ENCODE assay signal across 3 cellular contexts in genomic region chr5:34511915-34512314, GRCh38.
TF ChIP-seq lines count a peak whose summit lies in the region.

No MANE protein-coding gene starts in this region.

TF ChIP-seq in IMR-90, 13 proteins besides CTCF, POLR2A, EP300 and RAD21:
- TF ChIP-seq CEBPB (IDR thresholded peaks at IDR 0.05; ENCODE audit: low read depth, low read length) (no peak), BHLHE40 (IDR thresholded peaks at IDR 0.05; ENCODE audit: low read depth, low read length) (no peak), FOS (IDR thresholded peaks at IDR 0.05; ENCODE audit: low read depth, low read length) (no peak), NFE2L2 (IDR thresholded peaks at IDR 0.05; ENCODE audit: low read depth, low read length) (no peak), RCOR1 (IDR thresholded peaks at IDR 0.05; ENCODE audit: insufficient replicate concordance, low read length) (no peak), SMC3 (IDR thresholded peaks at IDR 0.05; ENCODE audit: low read depth, low read length) (no peak), MAZ (IDR thresholded peaks at IDR 0.05; ENCODE audit: borderline replicate concordance, low read depth, low read length) (no peak), CHD1 (IDR thresholded peaks at IDR 0.05; ENCODE audit: low read depth, low read length) (no peak), MXI1 (IDR thresholded peaks at IDR 0.05; ENCODE audit: borderline replicate concordance, low read depth, low read length) (no peak), MAFK (IDR thresholded peaks at IDR 0.05; ENCODE audit: low read depth, low read length) (no peak), RFX5 (IDR thresholded peaks at IDR 0.05; ENCODE audit: low read depth, low read length) (no peak)
- TF ChIP-seq, protein P1, sequence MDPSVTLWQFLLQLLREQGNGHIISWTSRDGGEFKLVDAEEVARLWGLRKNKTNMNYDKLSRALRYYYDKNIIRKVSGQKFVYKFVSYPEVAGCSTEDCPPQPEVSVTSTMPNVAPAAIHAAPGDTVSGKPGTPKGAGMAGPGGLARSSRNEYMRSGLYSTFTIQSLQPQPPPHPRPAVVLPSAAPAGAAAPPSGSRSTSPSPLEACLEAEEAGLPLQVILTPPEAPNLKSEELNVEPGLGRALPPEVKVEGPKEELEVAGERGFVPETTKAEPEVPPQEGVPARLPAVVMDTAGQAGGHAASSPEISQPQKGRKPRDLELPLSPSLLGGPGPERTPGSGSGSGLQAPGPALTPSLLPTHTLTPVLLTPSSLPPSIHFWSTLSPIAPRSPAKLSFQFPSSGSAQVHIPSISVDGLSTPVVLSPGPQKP (IDR thresholded peaks at IDR 0.05; ENCODE audit: borderline replicate concordance, low read depth, low read length), result no peak
- TF ChIP-seq, protein P2, sequence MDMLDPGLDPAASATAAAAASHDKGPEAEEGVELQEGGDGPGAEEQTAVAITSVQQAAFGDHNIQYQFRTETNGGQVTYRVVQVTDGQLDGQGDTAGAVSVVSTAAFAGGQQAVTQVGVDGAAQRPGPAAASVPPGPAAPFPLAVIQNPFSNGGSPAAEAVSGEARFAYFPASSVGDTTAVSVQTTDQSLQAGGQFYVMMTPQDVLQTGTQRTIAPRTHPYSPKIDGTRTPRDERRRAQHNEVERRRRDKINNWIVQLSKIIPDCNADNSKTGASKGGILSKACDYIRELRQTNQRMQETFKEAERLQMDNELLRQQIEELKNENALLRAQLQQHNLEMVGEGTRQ (IDR thresholded peaks at IDR 0.05; ENCODE audit: low read depth, low read length), result no peak

TF ChIP-seq in endothelial cell of umbilical vein, 7 proteins besides CTCF, POLR2A, EP300 and RAD21:
- TF ChIP-seq MYC (IDR thresholded peaks at IDR 0.05; ENCODE audit: low read depth, low read length), result no peak
- TF ChIP-seq GATA2 (IDR thresholded peaks at IDR 0.05; ENCODE audit: insufficient read depth, insufficient read length, low read depth, low read length), result no peak
- no peak for TF ChIP-seq MAX (IDR thresholded peaks at IDR 0.05; ENCODE audit: insufficient read depth, insufficient read length)
- no peak for TF ChIP-seq FOS (IDR thresholded peaks at IDR 0.05; ENCODE audit: borderline replicate concordance, insufficient read depth, low read length)
- TF ChIP-seq JUN (IDR thresholded peaks at IDR 0.05; ENCODE audit: borderline replicate concordance, insufficient read depth, insufficient read length, low read depth), result no peak
- no peak for TF ChIP-seq EZH2 (IDR thresholded peaks at IDR 0.05; ENCODE audit: borderline replicate concordance, low read depth, low read length, severe bottlenecking)
- TF ChIP-seq POLR2AphosphoS5 (IDR thresholded peaks at IDR 0.05; ENCODE audit: insufficient read depth, low read depth, low read length), result no peak

TF ChIP-seq in HepG2, 621 proteins besides CTCF, POLR2A, EP300 and RAD21:
- no peak for TF ChIP-seq ZNF3 (CRISPR knock-in tag; IDR thresholded peaks at IDR 0.05)
- TF ChIP-seq ZNF318 (CRISPR knock-in tag; IDR thresholded peaks at IDR 0.05), result no peak
- TF ChIP-seq HOXA9 (CRISPR knock-in tag; IDR thresholded peaks at IDR 0.05; ENCODE audit: borderline replicate concordance), result no peak
- no peak for TF ChIP-seq ZNF580 (CRISPR knock-in tag; IDR thresholded peaks at IDR 0.05; ENCODE audit: borderline replicate concordance, low read depth)
- TF ChIP-seq, protein P3, sequence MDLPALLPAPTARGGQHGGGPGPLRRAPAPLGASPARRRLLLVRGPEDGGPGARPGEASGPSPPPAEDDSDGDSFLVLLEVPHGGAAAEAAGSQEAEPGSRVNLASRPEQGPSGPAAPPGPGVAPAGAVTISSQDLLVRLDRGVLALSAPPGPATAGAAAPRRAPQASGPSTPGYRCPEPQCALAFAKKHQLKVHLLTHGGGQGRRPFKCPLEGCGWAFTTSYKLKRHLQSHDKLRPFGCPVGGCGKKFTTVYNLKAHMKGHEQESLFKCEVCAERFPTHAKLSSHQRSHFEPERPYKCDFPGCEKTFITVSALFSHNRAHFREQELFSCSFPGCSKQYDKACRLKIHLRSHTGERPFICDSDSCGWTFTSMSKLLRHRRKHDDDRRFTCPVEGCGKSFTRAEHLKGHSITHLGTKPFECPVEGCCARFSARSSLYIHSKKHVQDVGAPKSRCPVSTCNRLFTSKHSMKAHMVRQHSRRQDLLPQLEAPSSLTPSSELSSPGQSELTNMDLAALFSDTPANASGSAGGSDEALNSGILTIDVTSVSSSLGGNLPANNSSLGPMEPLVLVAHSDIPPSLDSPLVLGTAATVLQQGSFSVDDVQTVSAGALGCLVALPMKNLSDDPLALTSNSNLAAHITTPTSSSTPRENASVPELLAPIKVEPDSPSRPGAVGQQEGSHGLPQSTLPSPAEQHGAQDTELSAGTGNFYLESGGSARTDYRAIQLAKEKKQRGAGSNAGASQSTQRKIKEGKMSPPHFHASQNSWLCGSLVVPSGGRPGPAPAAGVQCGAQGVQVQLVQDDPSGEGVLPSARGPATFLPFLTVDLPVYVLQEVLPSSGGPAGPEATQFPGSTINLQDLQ (CRISPR knock-in tag; IDR thresholded peaks at IDR 0.05), result no peak
- no peak for TF ChIP-seq ARNT (IDR thresholded peaks at IDR 0.05)
- TF ChIP-seq CREBL2 (CRISPR knock-in tag; IDR thresholded peaks at IDR 0.05; ENCODE audit: borderline replicate concordance), result no peak
- TF ChIP-seq HMG20B (CRISPR knock-in tag; conservative IDR thresholded peaks at IDR 0.05), result no peak
- TF ChIP-seq TAF15 (IDR thresholded peaks at IDR 0.05; ENCODE audit: low read depth, low read length, poor library complexity, severe bottlenecking), result no peak
- no peak for TF ChIP-seq MTA3 (CRISPR knock-in tag; IDR thresholded peaks at IDR 0.05)
- no peak for TF ChIP-seq ZNF614 (CRISPR knock-in tag; IDR thresholded peaks at IDR 0.05; ENCODE audit: borderline replicate concordance)
- no peak for TF ChIP-seq GABPA (IDR thresholded peaks at IDR 0.05; ENCODE audit: low read depth, low read length)
- TF ChIP-seq GABPA (CRISPR knock-in tag; IDR thresholded peaks at IDR 0.05; ENCODE audit: low read depth), result no peak
- no peak for TF ChIP-seq ZNF484 (CRISPR knock-in tag; IDR thresholded peaks at IDR 0.05; ENCODE audit: borderline replicate concordance, low read depth)
- TF ChIP-seq HES4 (CRISPR knock-in tag; IDR thresholded peaks at IDR 0.05; ENCODE audit: borderline replicate concordance), result no peak
